In the genomic region with DNA sequence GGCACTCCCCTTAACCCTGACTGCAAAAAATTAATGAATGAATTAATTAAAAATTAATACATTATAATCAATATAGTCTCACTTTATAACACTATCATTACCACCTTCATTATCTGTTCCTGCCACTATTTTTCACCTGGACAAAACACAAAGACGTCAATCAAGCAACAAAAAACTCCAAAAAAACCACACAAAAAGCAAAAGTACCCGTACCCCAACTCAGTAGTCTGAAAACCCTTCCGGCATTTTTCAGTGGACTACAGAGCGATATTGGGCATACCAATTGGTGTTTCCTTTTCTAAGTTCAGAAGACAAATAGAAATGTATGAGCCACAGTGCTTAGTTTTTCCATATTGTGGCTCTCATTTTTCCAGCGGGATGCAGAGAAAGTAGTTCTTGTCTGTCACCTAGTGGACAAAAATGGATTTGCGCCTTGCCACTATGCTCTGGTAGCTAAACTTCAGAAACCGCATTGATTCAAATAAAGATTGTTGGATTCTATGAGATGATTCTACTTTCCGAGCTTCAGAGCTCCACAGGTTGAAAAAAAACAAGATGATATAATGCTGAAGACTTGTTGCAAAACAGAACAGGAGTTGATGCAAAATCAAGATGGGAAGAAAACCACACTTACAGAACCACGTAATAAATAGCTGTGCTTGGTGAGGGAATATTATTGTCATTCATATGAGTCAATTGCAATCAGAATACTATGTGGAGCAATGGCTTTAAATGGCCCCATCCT, we compare ENCODE assay signal across 8 cellular contexts. TPM values are rescaled to one million over a fixed set of nuclear protein-coding genes. Genes with fewer than 3 reads are reported as not detected.
A peak's percentile ranks its signal among the peaks of the same experiment; 100 is the strongest.
DNase-seq lines count a peak whose midpoint lies in the region; ATAC-seq and TF ChIP-seq lines count a peak whose summit lies in the region.

No MANE protein-coding gene starts in this region.

- ATAC-seq in natural killer cell treated with Interleukin-12 subunit alpha and Interleukin-12 subunit beta and Interleukin-15 and Interleukin-18, amount 100 ng/mL, for 72 hours = peak; percentile 56 to 60

- H3K9me3 ChIP-seq in HUES48 (ENCODE audit: control insufficient read depth, insufficient read depth, low read length) = no peaks in the 10 kb centered on the region
- H3K9me3 ChIP-seq in OCI-LY3 (ENCODE audit: insufficient read depth, low read length) = no peaks in the 10 kb centered on the region
- no peaks in the 10 kb centered on the region for H3K9me3 ChIP-seq in suprapubic skin

- H4K20me1 ChIP-seq in OCI-LY3 (ENCODE audit: insufficient read depth, low read length) = no peaks in the 10 kb centered on the region

- peaks cover 41 to 49% of the 10 kb centered on the region in 2 donors for H3K4me1 Mint-ChIP-seq in natural killer cell treated with Interleukin-12 subunit alpha and Interleukin-12 subunit beta and Interleukin-15 and Interleukin-18, amount 100 ng/mL, for 72 hours (ENCODE audit: low read depth in 2 of 2)

- TF ChIP-seq CTCF in GM12875 (IDR thresholded peaks at IDR 0.05; ENCODE audit: borderline replicate concordance, insufficient read depth, low read depth, low read length) (peak; percentile 91), OCI-LY3 (IDR thresholded peaks at IDR 0.05; ENCODE audit: low read depth, low read length) (peak; percentile 88), suprapubic skin (IDR thresholded peaks at IDR 0.05) (peak; percentile 88 to 97)

- no peaks in the 10 kb centered on the region for H3K27me3 Mint-ChIP-seq in natural killer cell treated with Interleukin-12 subunit alpha and Interleukin-12 subunit beta and Interleukin-15 and Interleukin-18, amount 100 ng/mL, for 72 hours

- TF ChIP-seq POLR2A in erythroblast (IDR thresholded peaks at IDR 0.05; ENCODE audit: low read length) = no peak
- TF ChIP-seq POLR2A in suprapubic skin (IDR thresholded peaks at IDR 0.05) = no peak

- H3K36me3 ChIP-seq in HUES48 (ENCODE audit: control insufficient read depth, insufficient read depth, low read length) = no peaks in the 10 kb centered on the region
- no peaks in the 10 kb centered on the region for H3K36me3 ChIP-seq in OCI-LY3 (replicated peaks; ENCODE audit: low read depth, low read length)
- H3K36me3 ChIP-seq in suprapubic skin = no peaks in the 10 kb centered on the region

- WGBS in suprapubic skin = 15% methylated on average over 9 of the region's 9 CpGs

- H2AFZ ChIP-seq in OCI-LY3 (ENCODE audit: low read depth, low read length) = no peak overlapping the region; the same call in 1 of the 2 replicates

- H3K9me3 Mint-ChIP-seq in natural killer cell treated with Interleukin-12 subunit alpha and Interleukin-12 subunit beta and Interleukin-15 and Interleukin-18, amount 100 ng/mL, for 72 hours = no peaks in the 10 kb centered on the region

- H3K9ac ChIP-seq in HUES48 (ENCODE audit: low read depth, low read length) = no peak overlapping the region
- no peak overlapping the region for H3K9ac ChIP-seq in OCI-LY3 (ENCODE audit: low read length)

- peak overlapping the region; percentile 72 for H3K4me3 Mint-ChIP-seq in natural killer cell treated with Interleukin-12 subunit alpha and Interleukin-12 subunit beta and Interleukin-15 and Interleukin-18, amount 100 ng/mL, for 72 hours

- H3K27ac ChIP-seq in HUES48 (ENCODE audit: low read depth, low read length) (no peak overlapping the region), OCI-LY3 (ENCODE audit: low read length) (no peak overlapping the region), suprapubic skin (no peak overlapping the region)

- H3K79me2 ChIP-seq in OCI-LY3 (ENCODE audit: low read length) = no peaks in the 10 kb centered on the region

- peak overlapping the region; percentile 31 to 43 for H3K27ac Mint-ChIP-seq in natural killer cell treated with Interleukin-12 subunit alpha and Interleukin-12 subunit beta and Interleukin-15 and Interleukin-18, amount 100 ng/mL, for 72 hours

- H3K4me1 ChIP-seq in HUES48 (ENCODE audit: control insufficient read depth, insufficient read depth, low read length) = peaks cover 29% of the 10 kb centered on the region
- H3K4me1 ChIP-seq in OCI-LY3 (ENCODE audit: low read length) = peaks cover 8% of the 10 kb centered on the region
- peaks cover 48% of the 10 kb centered on the region for H3K4me1 ChIP-seq in suprapubic skin

- H3K36me3 Mint-ChIP-seq in natural killer cell treated with Interleukin-12 subunit alpha and Interleukin-12 subunit beta and Interleukin-15 and Interleukin-18, amount 100 ng/mL, for 72 hours = no peaks in the 10 kb centered on the region

- H3K4me2 ChIP-seq in OCI-LY3 (ENCODE audit: low read length) = peak overlapping the region; percentile 72

- no peaks in the 10 kb centered on the region for H3K27me3 ChIP-seq in HUES48 (ENCODE audit: control insufficient read depth, insufficient read depth, low read length)
- peaks cover 5% of the 10 kb centered on the region; the same call in 1 of the 2 replicates for H3K27me3 ChIP-seq in OCI-LY3 (ENCODE audit: low read depth, low read length)
- no peaks in the 10 kb centered on the region for H3K27me3 ChIP-seq in suprapubic skin

- DNase-seq in 8988T = peak; percentile 23
- DNase-seq in activated T-cell treated with anti-CD3 and anti-CD28 coated beads for 24 hours (ENCODE audit: low read depth) = peak; percentile 62
- peak; percentile 74 to 84 for DNase-seq in erythroblast (lab: John Stamatoyannopoulos, UW)
- DNase-seq in natural killer cell treated with Interleukin-12 subunit alpha and Interleukin-12 subunit beta and Interleukin-15 and Interleukin-18, amount 100 ng/mL, for 72 hours (ENCODE audit: low spot score) = peak; percentile 64
- no peak for DNase-seq in suprapubic skin (ENCODE audit: low spot score in 2 of 2)

- no peak overlapping the region for H3K4me3 ChIP-seq in GM12875 (ENCODE audit: low read depth, low read length)
- 0 out of 2 replicates have a peak overlapping the region, but pooled peaks have one; percentile 8 for H3K4me3 ChIP-seq in HUES48 (ENCODE audit: low read depth, low read length)
- H3K4me3 ChIP-seq in OCI-LY3 (ENCODE audit: low read length) = peak overlapping the region; percentile 49; the same call in 1 of the 2 replicates
- H3K4me3 ChIP-seq in suprapubic skin = no peak overlapping the region

- no peak for TF ChIP-seq EP300 in suprapubic skin (IDR thresholded peaks at IDR 0.05)

RNA-seq across cellular contexts. Expression of a gene that starts 50.6 kb away (rescaled TPM):
- total RNA-seq in natural killer cell treated with Interleukin-12 subunit alpha and Interleukin-12 subunit beta and Interleukin-15 and Interleukin-18, amount 100 ng/mL, for 72 hours = 100 to 1,000 TPM; 101 to 119 TPM
- 100 to 1,000 TPM; 167 to 261 (median 218) TPM for total RNA-seq in suprapubic skin

Comparison
In these comparisons a context has a peak if more than half of its experiments do, and no peak if none do; other contexts are left out.
1. DNase-seq: peak in 8988T (single experiment), activated T-cell treated with anti-CD3 and anti-CD28 coated beads for 24 hours (single experiment), erythroblast (2 of 2) and natural killer cell treated with Interleukin-12 subunit alpha and Interleukin-12 subunit beta and Interleukin-15 and Interleukin-18, amount 100 ng/mL, for 72 hours (single experiment); none in suprapubic skin (0 of 2).
2. H3K4me3 ChIP-seq: peak in HUES48 (single experiment) and OCI-LY3 (single experiment); none in GM12875 (single experiment) and suprapubic skin (single experiment).
3. Peak in every context shown above with its lines, with median percentiles within 50 percentile points of each other: CTCF ChIP-seq.